Comparison of ENCODE assay signal across 9 cellular contexts in genomic region chr3:9703736-9704342, GRCh38. TPM values are rescaled to one million over a fixed set of nuclear protein-coding genes. Genes with fewer than 3 reads are reported as not detected.
DNase-seq lines count a peak whose midpoint lies in the region; ATAC-seq, FAIRE-seq and TF ChIP-seq lines count a peak whose summit lies in the region.
"Had no signal": no experiment of that assay in that cellular context is flagged by ENCODE, and none has a peak within 500 bp of the region (broad histone marks: within the 10 kb centered on the region; RNA-seq: fewer than 3 reads in every experiment).

A gene with protein sequence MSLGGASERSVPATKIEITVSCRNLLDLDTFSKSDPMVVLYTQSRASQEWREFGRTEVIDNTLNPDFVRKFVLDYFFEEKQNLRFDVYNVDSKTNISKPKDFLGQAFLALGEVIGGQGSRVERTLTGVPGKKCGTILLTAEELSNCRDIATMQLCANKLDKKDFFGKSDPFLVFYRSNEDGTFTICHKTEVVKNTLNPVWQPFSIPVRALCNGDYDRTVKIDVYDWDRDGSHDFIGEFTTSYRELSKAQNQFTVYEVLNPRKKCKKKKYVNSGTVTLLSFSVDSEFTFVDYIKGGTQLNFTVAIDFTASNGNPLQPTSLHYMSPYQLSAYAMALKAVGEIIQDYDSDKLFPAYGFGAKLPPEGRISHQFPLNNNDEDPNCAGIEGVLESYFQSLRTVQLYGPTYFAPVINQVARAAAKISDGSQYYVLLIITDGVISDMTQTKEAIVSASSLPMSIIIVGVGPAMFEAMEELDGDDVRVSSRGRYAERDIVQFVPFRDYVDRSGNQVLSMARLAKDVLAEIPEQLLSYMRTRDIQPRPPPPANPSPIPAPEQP (plus strand): TSS chr3:9703833. CDS start chr3:9703997, 164 bp downstream.

- intact Hi-C loops in GM12878 (cut with micrococcal nuclease; ENCODE audit: unreplicated experiment) = no loop called here

- RAD21 ChIA-PET in GM12878 (lab: Charles Lee; ENCODE audit: unreplicated experiment) = no interaction called here

- H3K4me3 ChIP-seq in GM12878 = no peak within 1 kb of the TSS
- H3K4me3 ChIP-seq in iPS-20b (ENCODE audit: low read length) = peak within 1 kb of the TSS; percentile 70

- FAIRE-seq in GM12878 (lab: Jason Lieb, UNC) = no peak

- WGBS in GM12878 (ENCODE audit: insufficient coverage, insufficient replicate concordance, low lambda C conversion rate, missing lambda C conversion rate) = 33% methylated on average over 37 of the region's 56 CpGs

- H3K9me3 Mint-ChIP-seq in stimulated activated effector memory CD8-positive, alpha-beta T cell treated with anti-CD3 and anti-CD28 coated beads, Interleukin-12 subunit alpha, Interleukin-12 subunit beta, amount 100 ng/mL, for 72 hours = no peaks in the 10 kb centered on the region

- H3K4me2 ChIP-seq in GM12878 (ENCODE audit: control insufficient read depth, insufficient read depth) = no peak within 1 kb of the TSS

- TF ChIP-seq POLR2A in GM12878 (IDR thresholded peaks at IDR 0.05; ENCODE audit: low read depth, low read length) = no peak

- H3K4me1 ChIP-seq in GM12878 (ENCODE audit: control insufficient read depth, insufficient read depth, low read length) (no peaks in the 10 kb centered on the region), iPS-20b (ENCODE audit: insufficient read depth, low read length) (no peaks in the 10 kb centered on the region)

- H2AFZ ChIP-seq in GM12878 (ENCODE audit: control insufficient read depth, low read depth, low read length) = no peak within 1 kb of the TSS

- in situ Hi-C loops in GM12878 (cut with MboI) = no loop called here

- TF ChIP-seq EP300 in GM12878 (IDR thresholded peaks at IDR 0.05; ENCODE audit: borderline replicate concordance in 1 of 2, control insufficient read depth in 1 of 2, low read depth in 2 of 2, low read length in 2 of 2) = no peak

- no peak for TF ChIP-seq CTCF in GM12878 (IDR thresholded peaks at IDR 0.05 in 2 of 3, conservative IDR thresholded peaks at IDR 0.05 in 1 of 3; ENCODE audit: control insufficient read depth in 2 of 3, extremely low read depth in 1 of 3, insufficient read depth in 1 of 3, low read depth in 3 of 3, low read length in 3 of 3)

- peak within 1 kb of the TSS; percentile 40 for H3K4me3 Mint-ChIP-seq in stimulated activated effector memory CD8-positive, alpha-beta T cell treated with anti-CD3 and anti-CD28 coated beads, Interleukin-12 subunit alpha, Interleukin-12 subunit beta, amount 100 ng/mL, for 72 hours

- H3K27ac ChIP-seq in GM12878 (ENCODE audit: control insufficient read depth, insufficient read depth) (no peak within 1 kb of the TSS), iPS-20b (ENCODE audit: low read length) (no peak within 1 kb of the TSS)

- H3K27ac Mint-ChIP-seq in stimulated activated effector memory CD8-positive, alpha-beta T cell treated with anti-CD3 and anti-CD28 coated beads, Interleukin-12 subunit alpha, Interleukin-12 subunit beta, amount 100 ng/mL, for 72 hours = no peak within 1 kb of the TSS

- no peak for TF ChIP-seq RAD21 in GM12878 (IDR thresholded peaks at IDR 0.05; ENCODE audit: insufficient read depth, low read depth, low read length)

- no peaks in the 10 kb centered on the region for H4K20me1 ChIP-seq in GM12878 (ENCODE audit: control insufficient read depth, insufficient read depth)

- SMC1A ChIA-PET in GM12878 (lab: Charles Lee; ENCODE audit: uncharacterized antibody, unreplicated experiment) = interaction anchor here (1.2 kb wide), 1 partner anchor 12 kb away, joined by 8 read pairs; no protein-coding TSS in a partner anchor

- CTCF ChIA-PET in GM12878 (lab: Yijun Ruan, JAX) = no interaction called here

- no peaks in the 10 kb centered on the region; a peak in 2 of 4 replicates for H3K36me3 ChIP-seq in GM12878 (ENCODE audit: control insufficient read depth in 2 of 2, insufficient read depth in 2 of 2, low read length in 1 of 2)
- H3K36me3 ChIP-seq in iPS-20b (ENCODE audit: insufficient read depth, low read depth, low read length) = peaks cover 11% of the 10 kb centered on the region; the same call in 1 of the 2 replicates

- H3K9ac ChIP-seq in GM12878 (ENCODE audit: control insufficient read depth, insufficient read depth, low read length) (no peak within 1 kb of the TSS), iPS-20b (ENCODE audit: low read depth, low read length) (no peak within 1 kb of the TSS)

- H3K36me3 Mint-ChIP-seq in stimulated activated effector memory CD8-positive, alpha-beta T cell treated with anti-CD3 and anti-CD28 coated beads, Interleukin-12 subunit alpha, Interleukin-12 subunit beta, amount 100 ng/mL, for 72 hours = peaks cover 26% of the 10 kb centered on the region

- H3K27me3 ChIP-seq in GM12878 (replicated peaks in 1 of 2; ENCODE audit: control insufficient read depth in 2 of 2, insufficient read depth in 2 of 2, low read length in 1 of 2) = peaks cover 0 to 3% of the 10 kb centered on the region in 2 experiments; a peak in 1 of 4 replicates
- peaks cover 35% of the 10 kb centered on the region for H3K27me3 ChIP-seq in iPS-20b (ENCODE audit: insufficient read depth, low read length)

- POLR2A ChIA-PET in GM12878 (lab: Charles Lee) = no interaction called here

- peak; percentile 10 for DNase-seq in NCI-H146 (lab: John Stamatoyannopoulos, UW)
- no peak for DNase-seq in NCI-H146 treated with DMSO at 0.1 percent for 48 hours (lab: John Stamatoyannopoulos, UW; ENCODE audit: unreplicated experiment)
- DNase-seq in GM12878 (ENCODE audit: low read depth, low spot score) = no peak
- no peak for DNase-seq in stimulated activated effector memory CD8-positive, alpha-beta T cell treated with anti-CD3 and anti-CD28 coated beads, Interleukin-12 subunit alpha, Interleukin-12 subunit beta, amount 100 ng/mL, for 72 hours (ENCODE audit: low spot score in 2 of 2)
- DNase-seq in activated CD8-positive, alpha-beta memory T cell treated with anti-CD3 and anti-CD28 coated beads for 24 hours = no peak
- no peak for DNase-seq in SHP77 treated with DMSO at 0.1 percent for 48 hours (lab: John Stamatoyannopoulos, UW)

- H3K4me1 Mint-ChIP-seq in stimulated activated effector memory CD8-positive, alpha-beta T cell treated with anti-CD3 and anti-CD28 coated beads, Interleukin-12 subunit alpha, Interleukin-12 subunit beta, amount 100 ng/mL, for 72 hours = peaks cover 15% of the 10 kb centered on the region

- no TSS peak for BruUV-seq in GM12878 (replicated peaks; lab: Mats Ljungman, UMichigan)

- ATAC-seq in GM12878 (peak; percentile 33), GM19023 (IDR thresholded peaks at IDR 0.05; ENCODE audit: unreplicated experiment) (no peak)
- ATAC-seq in stimulated activated effector memory CD8-positive, alpha-beta T cell treated with anti-CD3 and anti-CD28 coated beads, Interleukin-12 subunit alpha, Interleukin-12 subunit beta, amount 100 ng/mL, for 72 hours = peak; percentile 49

- H3K9me3 ChIP-seq in GM12878 (replicated peaks; ENCODE audit: control insufficient read depth, insufficient read depth, low read length) (no peaks in the 10 kb centered on the region), iPS-20b (ENCODE audit: insufficient read depth, low read depth, low read length) (no peaks in the 10 kb centered on the region)
- H3K9me3 ChIP-seq: neutrophil had no signal

- no peaks in the 10 kb centered on the region for H3K79me2 ChIP-seq in GM12878 (ENCODE audit: control insufficient read depth, insufficient read depth, low read length)

TF ChIP-seq in GM12878, 131 proteins besides CTCF, POLR2A, EP300 and RAD21 (continues in another document):
- TF ChIP-seq GABPA (IDR thresholded peaks at IDR 0.05; ENCODE audit: low read depth) (no peak), POU2F2 (IDR thresholded peaks at IDR 0.05; ENCODE audit: borderline replicate concordance, low read depth, low read length) (no peak), POLR2AphosphoS5 (IDR thresholded peaks at IDR 0.05; ENCODE audit: low read length) (no peak), BCLAF1 (IDR thresholded peaks at IDR 0.05) (no peak)

RNA-seq across cellular contexts. Expression of the gene that starts here (rescaled TPM):
- not detected in 2 replicates for total RNA-seq in GM12878 (2013; cell fraction: nucleolus; rRNA removed)
- total RNA-seq in GM12878 (2014; rRNA removed) = not detected in 2 replicates
- total RNA-seq in GM12878 (2014; rRNA removed; fragmentation: Illumina TruSeq; extraction: Trizol) = not detected in 2 replicates
- total RNA-seq in GM12878 (2021) = not detected in 2 replicates
- polyA plus RNA-seq in GM12878 (2011; ENCODE audit: low read depth) = not detected
- 0.05 TPM in 1 of 2 replicates, not detected in the other for polyA plus RNA-seq in GM12878 (2011; rRNA removed)
- 0.04 TPM in 1 of 2 replicates, not detected in the other for polyA plus RNA-seq in GM12878 (2011; cell fraction: cytosol; rRNA removed)
- 0.12 and 0.18 TPM in 2 replicates for polyA plus RNA-seq in GM12878 (2011; cell fraction: nucleus; rRNA removed)
- 0.09 TPM in 1 of 2 replicates, not detected in the other for polyA plus RNA-seq in GM12878 (2012)
- polyA plus RNA-seq in GM12878 (2014; fragmentation: Illumina TruSeq; extraction: Trizol) = not detected in 2 replicates
- under 1 TPM in 1 of 2 experiments, not detected in 1; 0.02 TPM for polyA plus RNA-seq in GM12878 (2014; fragmentation: Nextera tagmentation; extraction: Ambion mirVana)
- 0.12 TPM in 1 of 2 replicates, not detected in the other for polyA plus RNA-seq in GM12878 (2014; rRNA removed)
- not detected for polyA plus RNA-seq in GM12878 (2016; fragmentation: Nextera tagmentation; extraction: Ambion mirVana)
- not detected in 2 replicates for polyA minus RNA-seq in GM12878 (2011; rRNA and poly(A)+ RNA removed)
- polyA minus RNA-seq in GM12878 (2011; cell fraction: cytosol; rRNA and poly(A)+ RNA removed) = not detected in 2 replicates
- polyA minus RNA-seq in GM12878 (2011; cell fraction: nucleus; rRNA and poly(A)+ RNA removed) = 0.24 TPM in 1 of 2 replicates, not detected in the other

Comparison
In these comparisons a context has a peak if more than half of its experiments do, and no peak if none do; other contexts are left out.
1. Peak in ATAC-seq in GM12878; RNA of the gene not detected or under 1 TPM.